24 cellular contexts compared by ENCODE assay signal in the genomic region with DNA sequence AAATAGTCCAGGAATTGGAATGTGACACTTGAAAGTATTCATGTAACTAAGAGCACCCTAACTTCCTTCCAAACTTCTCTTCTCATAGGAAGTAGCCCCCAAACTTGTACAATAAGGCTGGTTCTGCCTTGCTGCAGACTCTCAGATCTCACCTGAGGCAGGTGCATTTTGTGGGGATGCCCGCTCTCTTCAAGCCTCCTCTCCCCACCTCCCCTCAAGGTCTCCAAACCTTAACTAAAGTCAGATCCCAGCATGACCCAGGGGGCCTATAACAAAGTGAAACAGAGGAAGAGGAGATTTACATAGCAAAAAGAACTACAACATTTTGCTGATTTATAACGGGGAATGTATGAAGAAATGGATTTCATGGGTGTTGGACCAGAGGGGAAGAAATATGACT. TPM values are rescaled to one million over a fixed set of nuclear protein-coding genes. Genes with fewer than 3 reads are reported as not detected.
A peak's percentile ranks its signal among the peaks of the same experiment; 100 is the strongest.
DNase-seq lines count a peak whose midpoint lies in the region; ATAC-seq and TF ChIP-seq lines count a peak whose summit lies in the region.
"Had no signal": no experiment of that assay in that cellular context is flagged by ENCODE, and none has a peak within 500 bp of the region (broad histone marks: within the 10 kb centered on the region; RNA-seq: fewer than 3 reads in every experiment).

No MANE protein-coding gene starts in this region.

- H3K4me3 ChIP-seq in CD4-positive, CD25-positive, alpha-beta regulatory T cell (ENCODE audit: low read depth, low read length): no peak overlapping the region
- no peak overlapping the region for H3K4me3 ChIP-seq in CD8-positive, alpha-beta memory T cell (ENCODE audit: low read length)
- H3K4me3 ChIP-seq in breast epithelium: no peak overlapping the region
- H3K4me3 ChIP-seq: MG63, SJCRH30 had no signal

- peak overlapping the region; percentile 73 for H3K27ac Mint-ChIP-seq in activated CD4-positive, alpha-beta memory T cell treated with anti-CD3 and anti-CD28 coated beads, Interleukin-2, amount 10 ng/mL, durations not matched to agents 7 days and 5 days
- no peak overlapping the region for H3K27ac Mint-ChIP-seq in activated CD4-positive, alpha-beta memory T cell treated with anti-CD3 and anti-CD28 coated beads for 36 hours
- peak overlapping the region in 2 of 3 donors; percentile 82 to 91 for H3K27ac Mint-ChIP-seq in CD4-positive, CD25-positive, alpha-beta regulatory T cell
- H3K27ac Mint-ChIP-seq in CD8-positive, alpha-beta memory T cell: peak overlapping the region in 5 of 8 donors; percentile 1 to 70 (median 32)
- H3K27ac Mint-ChIP-seq in activated T-helper 1 cell treated with anti-CD3 and anti-CD28 coated beads, Interleukin-12 subunit alpha, Interleukin-12 subunit beta, Interleukin-2, Interleukin-4 antibody, amounts not matched to agents 30 ng/mL and 10 ng/mL and 1 ng/mL, durations not matched to agents 14 hours and 24 hours and 36 hours: peak overlapping the region; percentile 77
- H3K27ac Mint-ChIP-seq: CD4-positive, alpha-beta T cell had no signal

- H3K27me3 ChIP-seq in CD4-positive, CD25-positive, alpha-beta regulatory T cell (ENCODE audit: control insufficient read depth, insufficient read depth, low read length): no peaks in the 10 kb centered on the region
- no peaks in the 10 kb centered on the region for H3K27me3 ChIP-seq in CD8-positive, alpha-beta memory T cell (ENCODE audit: insufficient read depth, low read length, poor library complexity, severe bottlenecking)
- no peaks in the 10 kb centered on the region for H3K27me3 ChIP-seq in breast epithelium
- H3K27me3 ChIP-seq: MG63, SJCRH30 had no signal

- no peaks in the 10 kb centered on the region for H3K27me3 Mint-ChIP-seq in activated CD4-positive, alpha-beta memory T cell treated with anti-CD3 and anti-CD28 coated beads, Interleukin-2, amount 10 ng/mL, durations not matched to agents 7 days and 5 days
- no peaks in the 10 kb centered on the region for H3K27me3 Mint-ChIP-seq in activated CD4-positive, alpha-beta memory T cell treated with anti-CD3 and anti-CD28 coated beads for 36 hours
- H3K27me3 Mint-ChIP-seq in CD4-positive, CD25-positive, alpha-beta regulatory T cell: peaks cover 6% of the 10 kb centered on the region
- H3K27me3 Mint-ChIP-seq in CD8-positive, alpha-beta memory T cell: no peaks in the 10 kb centered on the region
- no peaks in the 10 kb centered on the region for H3K27me3 Mint-ChIP-seq in activated T-helper 1 cell treated with anti-CD3 and anti-CD28 coated beads, Interleukin-12 subunit alpha, Interleukin-12 subunit beta, Interleukin-2, Interleukin-4 antibody, amounts not matched to agents 30 ng/mL and 10 ng/mL and 1 ng/mL, durations not matched to agents 14 hours and 24 hours and 36 hours (ENCODE audit: insufficient read depth)
- H3K27me3 Mint-ChIP-seq: CD4-positive, alpha-beta T cell had no signal

- H3K4me3 Mint-ChIP-seq in activated CD4-positive, alpha-beta memory T cell treated with anti-CD3 and anti-CD28 coated beads, Interleukin-2, amount 10 ng/mL, durations not matched to agents 7 days and 5 days: peak overlapping the region; percentile 55
- H3K4me3 Mint-ChIP-seq in activated CD4-positive, alpha-beta memory T cell treated with anti-CD3 and anti-CD28 coated beads for 36 hours: no peak overlapping the region
- H3K4me3 Mint-ChIP-seq in CD4-positive, CD25-positive, alpha-beta regulatory T cell: no peak overlapping the region
- H3K4me3 Mint-ChIP-seq in CD8-positive, alpha-beta memory T cell: no peak overlapping the region
- no peak overlapping the region for H3K4me3 Mint-ChIP-seq in activated T-helper 1 cell treated with anti-CD3 and anti-CD28 coated beads, Interleukin-12 subunit alpha, Interleukin-12 subunit beta, Interleukin-2, Interleukin-4 antibody, amounts not matched to agents 30 ng/mL and 10 ng/mL and 1 ng/mL, durations not matched to agents 14 hours and 24 hours and 36 hours
- H3K4me3 Mint-ChIP-seq: CD4-positive, alpha-beta T cell had no signal

- CTCF ChIA-PET in activated CD4-positive, alpha-beta memory T cell treated with anti-CD3 and anti-CD28 coated beads, Interleukin-2, amount 10 ng/mL, durations not matched to agents 7 days and 5 days (lab: Charles Lee): interaction anchor here (5.9 kb wide), 1 partner anchor 9 kb away, joined by 54 read pairs; no protein-coding TSS in a partner anchor
- CTCF ChIA-PET in activated CD4-positive, alpha-beta memory T cell treated with anti-CD3 and anti-CD28 coated beads for 36 hours (lab: Charles Lee): no interaction called here
- CTCF ChIA-PET in CD8-positive, alpha-beta memory T cell (lab: Charles Lee): interaction anchor here (2.6 kb wide), 1 partner anchor 100 kb away, joined by 9 read pairs; a partner anchor contains a TSS

- H3K4me1 Mint-ChIP-seq in activated CD4-positive, alpha-beta memory T cell treated with anti-CD3 and anti-CD28 coated beads, Interleukin-2, amount 10 ng/mL, durations not matched to agents 7 days and 5 days: peaks cover 67% of the 10 kb centered on the region
- H3K4me1 Mint-ChIP-seq in activated CD4-positive, alpha-beta memory T cell treated with anti-CD3 and anti-CD28 coated beads for 36 hours (ENCODE audit: low read depth): peaks cover 45% of the 10 kb centered on the region
- peaks cover 24 to 43% (median 30%) of the 10 kb centered on the region in 4 donors for H3K4me1 Mint-ChIP-seq in CD4-positive, CD25-positive, alpha-beta regulatory T cell
- peaks cover 31 to 50% (median 48%) of the 10 kb centered on the region in 3 donors for H3K4me1 Mint-ChIP-seq in CD8-positive, alpha-beta memory T cell
- H3K4me1 Mint-ChIP-seq in activated T-helper 1 cell treated with anti-CD3 and anti-CD28 coated beads, Interleukin-12 subunit alpha, Interleukin-12 subunit beta, Interleukin-2, Interleukin-4 antibody, amounts not matched to agents 30 ng/mL and 10 ng/mL and 1 ng/mL, durations not matched to agents 14 hours and 24 hours and 36 hours (ENCODE audit: low read depth): peaks cover 63% of the 10 kb centered on the region

- POLR2A ChIA-PET in activated CD4-positive, alpha-beta memory T cell treated with anti-CD3 and anti-CD28 coated beads, Interleukin-2, amount 10 ng/mL, durations not matched to agents 7 days and 5 days (lab: Charles Lee): interaction anchor here (8.9 to 10.3 kb wide), 2 partner anchors 80 to 94 kb away, joined by 238 to 543 read pairs; a partner anchor contains a TSS
- POLR2A ChIA-PET in activated CD4-positive, alpha-beta memory T cell treated with anti-CD3 and anti-CD28 coated beads for 36 hours (lab: Charles Lee): no interaction called here
- POLR2A ChIA-PET in CD8-positive, alpha-beta memory T cell (lab: Charles Lee): no interaction called here

- H3K9me3 Mint-ChIP-seq in activated CD4-positive, alpha-beta memory T cell treated with anti-CD3 and anti-CD28 coated beads, Interleukin-2, amount 10 ng/mL, durations not matched to agents 7 days and 5 days: peaks cover 7% of the 10 kb centered on the region
- H3K9me3 Mint-ChIP-seq in activated CD4-positive, alpha-beta memory T cell treated with anti-CD3 and anti-CD28 coated beads for 36 hours: no peaks in the 10 kb centered on the region
- no peaks in the 10 kb centered on the region for H3K9me3 Mint-ChIP-seq in CD4-positive, CD25-positive, alpha-beta regulatory T cell
- H3K9me3 Mint-ChIP-seq in CD8-positive, alpha-beta memory T cell: no peaks in the 10 kb centered on the region
- H3K9me3 Mint-ChIP-seq in activated T-helper 1 cell treated with anti-CD3 and anti-CD28 coated beads, Interleukin-12 subunit alpha, Interleukin-12 subunit beta, Interleukin-2, Interleukin-4 antibody, amounts not matched to agents 30 ng/mL and 10 ng/mL and 1 ng/mL, durations not matched to agents 14 hours and 24 hours and 36 hours: peaks cover 4% of the 10 kb centered on the region
- H3K9me3 Mint-ChIP-seq: CD4-positive, alpha-beta T cell had no signal

- intact Hi-C loops in activated CD4-positive, alpha-beta memory T cell treated with anti-CD3 and anti-CD28 coated beads for 36 hours (cut with micrococcal nuclease): loop anchor here (10.0 kb wide), 1 partner anchor 675 kb away; no protein-coding TSS in a partner anchor
- intact Hi-C loops in activated T-helper 1 cell treated with anti-CD3 and anti-CD28 coated beads, Interleukin-12 subunit alpha, Interleukin-12 subunit beta, Interleukin-2, Interleukin-4 antibody, amounts not matched to agents 30 ng/mL and 10 ng/mL and 1 ng/mL, durations not matched to agents 14 hours and 24 hours and 36 hours (cut with micrococcal nuclease): loop anchor here (10.0 kb wide), 1 partner anchor 845 kb away; a partner anchor contains a TSS
- intact Hi-C loops in breast epithelium (cut with DNase I; ENCODE audit: low total_unique reads): no loop called here

- peaks cover 34% of the 10 kb centered on the region for H3K4me1 ChIP-seq in CD4-positive, CD25-positive, alpha-beta regulatory T cell (ENCODE audit: control insufficient read depth, insufficient read depth, low read length, poor library complexity, severe bottlenecking)
- peaks cover 35% of the 10 kb centered on the region for H3K4me1 ChIP-seq in CD8-positive, alpha-beta memory T cell (ENCODE audit: insufficient read depth, low read length)
- H3K4me1 ChIP-seq in breast epithelium: no peaks in the 10 kb centered on the region
- H3K4me1 ChIP-seq: SJCRH30 had no signal

- ATAC-seq in CD4-positive, CD25-positive, alpha-beta regulatory T cell (ENCODE audit: low read depth in 2 of 2): no peak
- ATAC-seq: HCT116 had no signal

- H3K36me3 Mint-ChIP-seq in activated CD4-positive, alpha-beta memory T cell treated with anti-CD3 and anti-CD28 coated beads, Interleukin-2, amount 10 ng/mL, durations not matched to agents 7 days and 5 days (ENCODE audit: low read depth): peaks cover 28% of the 10 kb centered on the region
- no peaks in the 10 kb centered on the region for H3K36me3 Mint-ChIP-seq in activated CD4-positive, alpha-beta memory T cell treated with anti-CD3 and anti-CD28 coated beads for 36 hours
- no peaks in the 10 kb centered on the region for H3K36me3 Mint-ChIP-seq in CD4-positive, CD25-positive, alpha-beta regulatory T cell
- peaks cover 0 to 4% (median 0%) of the 10 kb centered on the region in 3 donors for H3K36me3 Mint-ChIP-seq in CD8-positive, alpha-beta memory T cell
- H3K36me3 Mint-ChIP-seq in activated T-helper 1 cell treated with anti-CD3 and anti-CD28 coated beads, Interleukin-12 subunit alpha, Interleukin-12 subunit beta, Interleukin-2, Interleukin-4 antibody, amounts not matched to agents 30 ng/mL and 10 ng/mL and 1 ng/mL, durations not matched to agents 14 hours and 24 hours and 36 hours (ENCODE audit: low read depth): peaks cover 13% of the 10 kb centered on the region

- no peak for TF ChIP-seq POLR2A in breast epithelium (IDR thresholded peaks at IDR 0.05)

- H3K36me3 ChIP-seq in CD4-positive, CD25-positive, alpha-beta regulatory T cell (ENCODE audit: control insufficient read depth, insufficient read depth, low read length): no peaks in the 10 kb centered on the region
- H3K36me3 ChIP-seq in CD8-positive, alpha-beta memory T cell (ENCODE audit: insufficient read depth, low read length): no peaks in the 10 kb centered on the region
- H3K36me3 ChIP-seq in breast epithelium: no peaks in the 10 kb centered on the region
- H3K36me3 ChIP-seq: MG63, SJCRH30 had no signal

- H3K9me3 ChIP-seq in CD4-positive, CD25-positive, alpha-beta regulatory T cell (ENCODE audit: control insufficient read depth in 2 of 2, low read length in 2 of 2): no peaks in the 10 kb centered on the region
- H3K9me3 ChIP-seq in CD8-positive, alpha-beta memory T cell (ENCODE audit: low read length): no peaks in the 10 kb centered on the region
- H3K9me3 ChIP-seq in breast epithelium: no peaks in the 10 kb centered on the region
- H3K9me3 ChIP-seq: MG63, SJCRH30 had no signal

- DNase-seq in activated CD4-positive, alpha-beta memory T cell treated with anti-CD3 and anti-CD28 coated beads, Interleukin-2, amount 10 ng/mL, durations not matched to agents 7 days and 5 days: no peak
- no peak for DNase-seq in activated CD4-positive, alpha-beta memory T cell treated with anti-CD3 and anti-CD28 coated beads for 36 hours
- DNase-seq in CD4-positive, CD25-positive, alpha-beta regulatory T cell: no peak
- DNase-seq in CD8-positive, alpha-beta memory T cell: no peak
- DNase-seq in activated T-helper 1 cell treated with anti-CD3 and anti-CD28 coated beads, Interleukin-12 subunit alpha, Interleukin-12 subunit beta, Interleukin-2, Interleukin-4 antibody, amounts not matched to agents 30 ng/mL and 10 ng/mL and 1 ng/mL, durations not matched to agents 14 hours and 24 hours and 36 hours (ENCODE audit: low spot score): no peak
- DNase-seq in substantia nigra (lab: John Stamatoyannopoulos, UW): no peak
- no peak for DNase-seq in GM20000 (ENCODE audit: low spot score)
- no peak for DNase-seq in breast epithelium (ENCODE audit: low spot score in 2 of 2)
- DNase-seq: Calu3; CD4-positive, alpha-beta T cell; DMS153; GOT3; Kasumi-1; MG63; NCI-H1417; NCI-H1694 treated with DMSO at 0.1 percent for 48 hours; NCI-H2081 treated with DMSO at 0.1 percent for 48 hours; NCI-H2171 treated with DMSO at 0.1 percent for 48 hours; NCI-H446; NCI-H526; OCI-M1; SJCRH30 had no signal

- no peak overlapping the region for H3K27ac ChIP-seq in CD4-positive, CD25-positive, alpha-beta regulatory T cell (ENCODE audit: insufficient read depth, low read length, poor library complexity, severe bottlenecking)
- H3K27ac ChIP-seq in CD8-positive, alpha-beta memory T cell (ENCODE audit: low read depth, low read length): no peak overlapping the region
- H3K27ac ChIP-seq in substantia nigra (ENCODE audit: low read depth, low read length, poor library complexity, severe bottlenecking) (no peak overlapping the region), breast epithelium (no peak overlapping the region)
- H3K27ac ChIP-seq: SJCRH30 had no signal

- TF ChIP-seq CTCF in GM20000 (IDR thresholded peaks at IDR 0.05; ENCODE audit: extremely low read depth, missing control alignments) (no peak), breast epithelium (IDR thresholded peaks at IDR 0.05) (no peak)

RNA-seq across cellular contexts. Expression of a gene that starts 23.6 kb away (rescaled TPM):
- total RNA-seq in activated CD4-positive, alpha-beta memory T cell treated with anti-CD3 and anti-CD28 coated beads, Interleukin-2, amount 10 ng/mL, durations not matched to agents 7 days and 5 days: under 1 TPM in 1 of 2 experiments, not detected in 1; 0.25 TPM
- under 1 TPM; 0.14 to 0.22 TPM for total RNA-seq in activated CD4-positive, alpha-beta memory T cell treated with anti-CD3 and anti-CD28 coated beads for 36 hours
- total RNA-seq in CD4-positive, CD25-positive, alpha-beta regulatory T cell: 0.74 TPM
- polyA plus RNA-seq in CD4-positive, CD25-positive, alpha-beta regulatory T cell: 1 to 10 TPM in 1 of 4 donors, under 1 TPM in 3; 0.25 to 1.6 (median 0.42) TPM
- under 1 TPM; 0.13 to 0.31 TPM for total RNA-seq in CD8-positive, alpha-beta memory T cell
- not detected for polyA plus RNA-seq in CD8-positive, alpha-beta memory T cell
- 0.20 TPM in 1 of 2 replicates, not detected in the other for total RNA-seq in activated T-helper 1 cell treated with anti-CD3 and anti-CD28 coated beads, Interleukin-12 subunit alpha, Interleukin-12 subunit beta, Interleukin-2, Interleukin-4 antibody, amounts not matched to agents 30 ng/mL and 10 ng/mL and 1 ng/mL, durations not matched to agents 14 hours and 24 hours and 36 hours
- 1 to 10 TPM in 1 of 3 donors, under 1 TPM in 1, not detected in 1; 0.33 to 2.6 TPM for total RNA-seq in breast epithelium
- polyA plus RNA-seq: BJ had no signal
